Comparison of ENCODE assay signal across 16 cellular contexts in genomic region chr1:116807394-116807793, GRCh38. TPM values are rescaled to one million over a fixed set of nuclear protein-coding genes. Genes with fewer than 3 reads are reported as not detected.
DNase-seq lines count a peak whose midpoint lies in the region; ATAC-seq and TF ChIP-seq lines count a peak whose summit lies in the region.
"Had no signal": no experiment of that assay in that cellular context is flagged by ENCODE, and none has a peak within 500 bp of the region (broad histone marks: within the 10 kb centered on the region; RNA-seq: fewer than 3 reads in every experiment).

No MANE protein-coding gene starts in this region.

- H3K27me3 Mint-ChIP-seq in CD8-positive, alpha-beta memory T cell: no peaks in the 10 kb centered on the region
- H3K27me3 Mint-ChIP-seq in activated naive CD8-positive, alpha-beta T cell: no peaks in the 10 kb centered on the region
- H3K27me3 Mint-ChIP-seq in naive thymus-derived CD8-positive, alpha-beta T cell: no peaks in the 10 kb centered on the region
- no peaks in the 10 kb centered on the region for H3K27me3 Mint-ChIP-seq in glutamatergic neuron (ENCODE audit: unreplicated experiment)
- H3K27me3 Mint-ChIP-seq: B cell, IgD-negative memory B cell had no signal

- peaks cover 63% of the 10 kb centered on the region for H3K4me1 ChIP-seq in CD8-positive, alpha-beta memory T cell (ENCODE audit: insufficient read depth, low read length)
- peaks cover 54% of the 10 kb centered on the region for H3K4me1 ChIP-seq in OCI-LY3 (ENCODE audit: low read length)
- H3K4me1 ChIP-seq in right cardiac atrium (ENCODE audit: control insufficient read depth, insufficient read depth, low read length): no peaks in the 10 kb centered on the region
- H3K4me1 ChIP-seq: psoas muscle had no signal

- ATAC-seq in naive thymus-derived CD8-positive, alpha-beta T cell: no peak
- ATAC-seq in HG03521 (IDR thresholded peaks at IDR 0.05; ENCODE audit: unreplicated experiment): no peak
- no peak for ATAC-seq in right cardiac atrium
- ATAC-seq: heart left ventricle, psoas muscle had no signal

- H3K9me3 ChIP-seq in CD8-positive, alpha-beta memory T cell (ENCODE audit: low read length): no peaks in the 10 kb centered on the region
- no peaks in the 10 kb centered on the region for H3K9me3 ChIP-seq in OCI-LY3 (ENCODE audit: insufficient read depth, low read length)
- H3K9me3 ChIP-seq in right cardiac atrium (ENCODE audit: control insufficient read depth, low read length): no peaks in the 10 kb centered on the region
- H3K9me3 ChIP-seq: psoas muscle had no signal

- intact Hi-C loops in right cardiac atrium (cut with DNase I): no loop called here

- peak overlapping the region; percentile 60 for H3K4me2 ChIP-seq in OCI-LY3 (ENCODE audit: low read length)

- WGBS in right cardiac atrium: 75% methylated on average over 5 of the region's 5 CpGs

- H3K79me2 ChIP-seq in OCI-LY3 (ENCODE audit: low read length): no peaks in the 10 kb centered on the region

- POLR2A ChIA-PET in CD8-positive, alpha-beta memory T cell (lab: Charles Lee): interaction anchor here (1.0 to 11.9 kb wide), 5 partner anchors 9 to 69 kb away, joined by 3 to 233 read pairs (median 9); partner anchors contain the start of gene CD2
- POLR2A ChIA-PET in naive thymus-derived CD8-positive, alpha-beta T cell (lab: Charles Lee): interaction anchor here (1.2 to 1.3 kb wide), 2 partner anchors 43 to 53 kb away, joined by 3 read pairs; partner anchors contain the start of gene CD2

- H3K27ac Mint-ChIP-seq in CD8-positive, alpha-beta memory T cell: peak overlapping the region; percentile 94 to 99 (median 96)
- H3K27ac Mint-ChIP-seq in activated naive CD8-positive, alpha-beta T cell: peak overlapping the region; percentile 93
- peak overlapping the region in 7 of 10 donors; percentile 37 to 93 (median 71) for H3K27ac Mint-ChIP-seq in naive thymus-derived CD8-positive, alpha-beta T cell
- no peak overlapping the region for H3K27ac Mint-ChIP-seq in glutamatergic neuron (ENCODE audit: unreplicated experiment)
- H3K27ac Mint-ChIP-seq: B cell had no signal

- no peaks in the 10 kb centered on the region for H3K36me3 ChIP-seq in CD8-positive, alpha-beta memory T cell (ENCODE audit: insufficient read depth, low read length)
- no peaks in the 10 kb centered on the region for H3K36me3 ChIP-seq in OCI-LY3 (replicated peaks; ENCODE audit: low read depth, low read length)
- H3K36me3 ChIP-seq: heart left ventricle had no signal

- H3K4me3 ChIP-seq in CD8-positive, alpha-beta memory T cell (ENCODE audit: low read length): peak overlapping the region; percentile 24
- H3K4me3 ChIP-seq in OCI-LY3 (ENCODE audit: low read length) (peak overlapping the region; percentile 50; the same call in 1 of the 2 replicates), right cardiac atrium (ENCODE audit: low read length) (no peak overlapping the region)
- H3K4me3 ChIP-seq: GM12878, heart left ventricle, psoas muscle had no signal

- no peaks in the 10 kb centered on the region for H3K27me3 ChIP-seq in CD8-positive, alpha-beta memory T cell (ENCODE audit: insufficient read depth, low read length, poor library complexity, severe bottlenecking)
- H3K27me3 ChIP-seq in OCI-LY3 (ENCODE audit: low read depth, low read length) (no peaks in the 10 kb centered on the region), right cardiac atrium (ENCODE audit: control insufficient read depth, insufficient read depth) (no peaks in the 10 kb centered on the region)

- H3K36me3 Mint-ChIP-seq in CD8-positive, alpha-beta memory T cell: peaks cover 5 to 13% (median 11%) of the 10 kb centered on the region in 3 donors
- H3K36me3 Mint-ChIP-seq in activated naive CD8-positive, alpha-beta T cell: peaks cover 5% of the 10 kb centered on the region
- peaks cover 0 to 7% (median 3%) of the 10 kb centered on the region in 3 donors for H3K36me3 Mint-ChIP-seq in naive thymus-derived CD8-positive, alpha-beta T cell
- peaks cover 3% of the 10 kb centered on the region for H3K36me3 Mint-ChIP-seq in glutamatergic neuron (ENCODE audit: unreplicated experiment)
- H3K36me3 Mint-ChIP-seq: IgD-negative memory B cell had no signal

- peak overlapping the region; percentile 73 to 88 (median 83) for H3K4me3 Mint-ChIP-seq in CD8-positive, alpha-beta memory T cell
- H3K4me3 Mint-ChIP-seq in activated naive CD8-positive, alpha-beta T cell: peak overlapping the region; percentile 56
- H3K4me3 Mint-ChIP-seq in naive thymus-derived CD8-positive, alpha-beta T cell: peak overlapping the region in 3 of 10 donors; percentile 50 to 64 (median 57)
- H3K4me3 Mint-ChIP-seq in glutamatergic neuron (ENCODE audit: unreplicated experiment): no peak overlapping the region
- H3K4me3 Mint-ChIP-seq: B cell, IgD-negative memory B cell had no signal

- peak overlapping the region; percentile 71 for H3K27ac ChIP-seq in CD8-positive, alpha-beta memory T cell (ENCODE audit: low read depth, low read length)
- H3K27ac ChIP-seq in OCI-LY3 (ENCODE audit: low read length) (peak overlapping the region; percentile 66), right cardiac atrium (ENCODE audit: low read length) (no peak overlapping the region)
- H3K27ac ChIP-seq: psoas muscle had no signal

- H4K20me1 ChIP-seq in OCI-LY3 (ENCODE audit: insufficient read depth, low read length): no peaks in the 10 kb centered on the region

- DNase-seq in CD8-positive, alpha-beta memory T cell: no peak
- DNase-seq in naive thymus-derived CD8-positive, alpha-beta T cell: no peak
- no peak for DNase-seq in DMS53 (lab: John Stamatoyannopoulos, UW)
- no peak for DNase-seq in right cardiac atrium
- no peak for DNase-seq in glutamatergic neuron
- DNase-seq: EL, heart left ventricle, NCI-H146, psoas muscle had no signal

- H2AFZ ChIP-seq in OCI-LY3 (ENCODE audit: low read depth, low read length): 0 out of 2 replicates have a peak overlapping the region, but pooled peaks have one; percentile 24

- CTCF ChIA-PET in CD8-positive, alpha-beta memory T cell (lab: Charles Lee): interaction anchor here (1.3 to 6.0 kb wide), 6 partner anchors 9 to 69 kb away, joined by 4 to 41 read pairs (median 9); no protein-coding TSS in a partner anchor

- TF ChIP-seq CTCF in OCI-LY3 (IDR thresholded peaks at IDR 0.05; ENCODE audit: low read depth, low read length) (no peak), glutamatergic neuron (IDR thresholded peaks at IDR 0.05; ENCODE audit: partially characterized antibody, unreplicated experiment) (no peak)

- H3K9ac ChIP-seq in OCI-LY3 (ENCODE audit: low read length): peak overlapping the region; percentile 26; the same call in 1 of the 2 replicates

- peaks cover 81 to 97% (median 95%) of the 10 kb centered on the region in 3 donors for H3K4me1 Mint-ChIP-seq in CD8-positive, alpha-beta memory T cell
- H3K4me1 Mint-ChIP-seq in activated naive CD8-positive, alpha-beta T cell (ENCODE audit: low read depth): peaks cover 83% of the 10 kb centered on the region
- H3K4me1 Mint-ChIP-seq in naive thymus-derived CD8-positive, alpha-beta T cell: peaks cover 19 to 68% (median 51%) of the 10 kb centered on the region in 4 donors
- H3K4me1 Mint-ChIP-seq in glutamatergic neuron (ENCODE audit: low read depth, unreplicated experiment): no peaks in the 10 kb centered on the region
- H3K4me1 Mint-ChIP-seq: B cell had no signal

- peaks cover 2 to 14% (median 9%) of the 10 kb centered on the region in 5 donors for H3K9me3 Mint-ChIP-seq in CD8-positive, alpha-beta memory T cell
- H3K9me3 Mint-ChIP-seq in activated naive CD8-positive, alpha-beta T cell (ENCODE audit: low read depth): peaks cover 6% of the 10 kb centered on the region
- peaks cover 0 to 8% (median 4%) of the 10 kb centered on the region in 9 donors for H3K9me3 Mint-ChIP-seq in naive thymus-derived CD8-positive, alpha-beta T cell
- peaks cover 2% of the 10 kb centered on the region for H3K9me3 Mint-ChIP-seq in glutamatergic neuron (ENCODE audit: unreplicated experiment)

RNA-seq across cellular contexts. Expression of gene CD2, which starts 53.2 kb away (rescaled TPM):
- total RNA-seq in CD8-positive, alpha-beta memory T cell: 100 to 1,000 TPM; 353 to 364 TPM
- 440 TPM for polyA plus RNA-seq in CD8-positive, alpha-beta memory T cell
- 100 to 1,000 TPM; 178 to 189 TPM for total RNA-seq in naive thymus-derived CD8-positive, alpha-beta T cell
- polyA plus RNA-seq in naive thymus-derived CD8-positive, alpha-beta T cell: 100 to 1,000 TPM; 197 to 240 (median 222) TPM
- total RNA-seq in right cardiac atrium (1 to 10 TPM in 2 of 4 donors, under 1 TPM in 2; 0.92 to 2.6 (median 1.5) TPM), glutamatergic neuron (ENCODE audit: unreplicated experiment) (not detected)
- polyA plus RNA-seq in right cardiac atrium: 0.59 TPM
- total RNA-seq: kidney epithelial cell had no signal

Comparison
In these comparisons a context has a peak if more than half of its experiments do, and no peak if none do; other contexts are left out.
1. RNA of gene CD2, which starts 53.2 kb away (total RNA-seq): 353 to 364 TPM in CD8-positive, alpha-beta memory T cell and 178 to 189 TPM in naive thymus-derived CD8-positive, alpha-beta T cell; 0.92 to 2.6 TPM in right cardiac atrium and not detected in glutamatergic neuron (single experiment); every median in the first group is over 10 times any median in the second.